ENCODE assay signal across 8 cellular contexts in the genomic region with DNA sequence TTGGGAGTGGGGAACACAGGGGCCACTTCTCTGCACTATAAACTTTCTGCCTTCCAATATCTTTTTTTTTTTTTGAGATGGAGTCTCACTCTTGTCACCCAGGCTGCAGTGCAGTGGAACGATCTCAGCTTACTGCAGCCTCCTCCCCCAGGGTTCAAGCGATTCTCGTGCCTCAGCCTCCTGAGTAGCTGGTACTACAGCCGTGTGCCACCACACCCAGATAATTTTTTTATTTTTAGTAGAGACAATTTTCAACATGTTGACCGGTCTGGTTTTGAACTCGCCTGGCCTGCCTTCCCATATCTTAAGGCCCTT. TPM values are rescaled to one million over a fixed set of nuclear protein-coding genes. Genes with fewer than 3 reads are reported as not detected.
DNase-seq lines count a peak whose midpoint lies in the region; ATAC-seq and TF ChIP-seq lines count a peak whose summit lies in the region.

No MANE protein-coding gene starts in this region.

- peak overlapping the region; percentile 99 for H3K4me3 Mint-ChIP-seq in activated CD4-positive, alpha-beta T cell treated with anti-CD3 and anti-CD28 coated beads for 36 hours
- H3K4me3 Mint-ChIP-seq in activated naive CD8-positive, alpha-beta T cell treated with anti-CD3 and anti-CD28 coated beads, Interleukin-2, amount 50 U/mL, for 24 hours = peak overlapping the region; percentile 100

- H3K36me3 Mint-ChIP-seq in activated CD4-positive, alpha-beta T cell treated with anti-CD3 and anti-CD28 coated beads for 36 hours (ENCODE audit: low read depth) = peaks cover 82% of the 10 kb centered on the region
- peaks cover 71% of the 10 kb centered on the region for H3K36me3 Mint-ChIP-seq in activated naive CD8-positive, alpha-beta T cell treated with anti-CD3 and anti-CD28 coated beads, Interleukin-2, amount 50 U/mL, for 24 hours (ENCODE audit: low read depth)

- peak overlapping the region; percentile 95 for H3K27ac ChIP-seq in substantia nigra (ENCODE audit: low read depth, low read length, poor library complexity, severe bottlenecking)

- ATAC-seq in activated CD4-positive, alpha-beta T cell treated with anti-CD3 and anti-CD28 coated beads for 36 hours = no peak
- no peak for ATAC-seq in activated naive CD8-positive, alpha-beta T cell treated with anti-CD3 and anti-CD28 coated beads, Interleukin-2, amount 50 U/mL, for 24 hours
- ATAC-seq in GM21390 (IDR thresholded peaks at IDR 0.05; ENCODE audit: unreplicated experiment) = no peak

- H3K27me3 ChIP-seq in kidney epithelial cell (ENCODE audit: control insufficient read depth, insufficient read depth, low read length) = no peaks in the 10 kb centered on the region

- no peaks in the 10 kb centered on the region for H3K9me3 Mint-ChIP-seq in activated CD4-positive, alpha-beta T cell treated with anti-CD3 and anti-CD28 coated beads for 36 hours (ENCODE audit: low read depth)
- no peaks in the 10 kb centered on the region for H3K9me3 Mint-ChIP-seq in activated naive CD8-positive, alpha-beta T cell treated with anti-CD3 and anti-CD28 coated beads, Interleukin-2, amount 50 U/mL, for 24 hours

- CTCF ChIA-PET in activated CD4-positive, alpha-beta T cell treated with anti-CD3 and anti-CD28 coated beads for 36 hours (lab: Charles Lee) = interaction anchor here (1.1 to 2.6 kb wide), 10 partner anchors 8 to 113 kb away, joined by 3 to 17 read pairs (median 4); partner anchors contain the start of gene TAF6L

- intact Hi-C loops in activated CD4-positive, alpha-beta T cell treated with anti-CD3 and anti-CD28 coated beads for 36 hours (cut with DNase I, micrococcal nuclease) = loop anchor here in 1 of 2 experiments (10.0 kb wide), 3 partner anchors 458 to 1422 kb away; partner anchors contain the start of genes CATSPERZ, ESRRA and STIP1

- peaks cover 52% of the 10 kb centered on the region for H3K4me1 Mint-ChIP-seq in activated CD4-positive, alpha-beta T cell treated with anti-CD3 and anti-CD28 coated beads for 36 hours
- peaks cover 54% of the 10 kb centered on the region for H3K4me1 Mint-ChIP-seq in activated naive CD8-positive, alpha-beta T cell treated with anti-CD3 and anti-CD28 coated beads, Interleukin-2, amount 50 U/mL, for 24 hours

- TF ChIP-seq CTCF in kidney epithelial cell (IDR thresholded peaks at IDR 0.05; ENCODE audit: insufficient read depth, low read length, poor library complexity, severe bottlenecking) = no peak

- POLR2A ChIA-PET in activated CD4-positive, alpha-beta T cell treated with anti-CD3 and anti-CD28 coated beads for 36 hours (lab: Charles Lee) = interaction anchor here (1.4 to 6.1 kb wide), 3 partner anchors 27 to 281 kb away, joined by 4 to 71 read pairs (median 65); partner anchors contain the start of genes MTA2 and WDR74

- peaks cover 6% of the 10 kb centered on the region for H3K36me3 ChIP-seq in kidney epithelial cell (ENCODE audit: control insufficient read depth, insufficient read depth, low read length)

- no peaks in the 10 kb centered on the region for H3K27me3 Mint-ChIP-seq in activated CD4-positive, alpha-beta T cell treated with anti-CD3 and anti-CD28 coated beads for 36 hours
- H3K27me3 Mint-ChIP-seq in activated naive CD8-positive, alpha-beta T cell treated with anti-CD3 and anti-CD28 coated beads, Interleukin-2, amount 50 U/mL, for 24 hours = no peaks in the 10 kb centered on the region

- no peak for DNase-seq in activated CD4-positive, alpha-beta T cell treated with anti-CD3 and anti-CD28 coated beads for 36 hours
- no peak for DNase-seq in activated CD4-positive, alpha-beta T cell treated with anti-CD3 and anti-CD28 coated beads for 4 hours
- no peak for DNase-seq in activated naive CD8-positive, alpha-beta T cell treated with anti-CD3 and anti-CD28 coated beads, Interleukin-2, amount 50 U/mL, for 24 hours
- DNase-seq in kidney epithelial cell (ENCODE audit: low read depth) (no peak), substantia nigra (lab: John Stamatoyannopoulos, UW) (no peak), DMS 273 treated with DMSO at 0.1 percent for 48 hours (lab: John Stamatoyannopoulos, UW) (no peak), cortex of kidney (lab: John Stamatoyannopoulos, UW) (no peak)

- H3K4me3 ChIP-seq in kidney epithelial cell (ENCODE audit: low read depth, low read length) = peak overlapping the region; percentile 100

- H3K27ac Mint-ChIP-seq in activated CD4-positive, alpha-beta T cell treated with anti-CD3 and anti-CD28 coated beads for 36 hours = peak overlapping the region; percentile 100
- peak overlapping the region; percentile 100 for H3K27ac Mint-ChIP-seq in activated naive CD8-positive, alpha-beta T cell treated with anti-CD3 and anti-CD28 coated beads, Interleukin-2, amount 50 U/mL, for 24 hours

RNA-seq across cellular contexts. Expression of gene SLC3A2, which starts 1.7 kb away (rescaled TPM):
- total RNA-seq in activated CD4-positive, alpha-beta T cell treated with anti-CD3 and anti-CD28 coated beads for 36 hours = 100 to 1,000 TPM; 401 to 402 TPM
- 441 and 475 TPM in 2 replicates for total RNA-seq in kidney epithelial cell

RNA-seq across cellular contexts. Expression of gene CHRM1, which starts 38.8 kb away (rescaled TPM):
- total RNA-seq in activated CD4-positive, alpha-beta T cell treated with anti-CD3 and anti-CD28 coated beads for 36 hours = not detected
- total RNA-seq in kidney epithelial cell = not detected in 2 replicates

RNA-seq across cellular contexts. Expression of gene WDR74, which starts 43.0 kb away (rescaled TPM):
- total RNA-seq in activated CD4-positive, alpha-beta T cell treated with anti-CD3 and anti-CD28 coated beads for 36 hours = 10 to 100 TPM; 83.1 to 93.1 TPM
- 90.2 and 92.8 TPM in 2 replicates for total RNA-seq in kidney epithelial cell

RNA-seq across cellular contexts. Expression of gene TEX54, which starts 49.7 kb away (rescaled TPM):
- total RNA-seq in activated CD4-positive, alpha-beta T cell treated with anti-CD3 and anti-CD28 coated beads for 36 hours = under 1 TPM in 1 of 2 experiments, not detected in 1; 0.42 TPM
- not detected in 2 replicates for total RNA-seq in kidney epithelial cell

RNA-seq across cellular contexts. Expression of gene STX5, which starts 50.5 kb away (rescaled TPM):
- total RNA-seq in activated CD4-positive, alpha-beta T cell treated with anti-CD3 and anti-CD28 coated beads for 36 hours = 10 to 100 TPM; 19.3 to 21.8 TPM
- 30.2 and 34.3 TPM in 2 replicates for total RNA-seq in kidney epithelial cell
